ENCODE assay signal across 1 cellular context in genomic region chr6:136994782-136995181, GRCh38.
TF ChIP-seq lines count a peak whose summit lies in the region.

No MANE protein-coding gene starts in this region.

TF ChIP-seq in H1, 55 proteins besides CTCF, POLR2A, EP300 and RAD21:
- TF ChIP-seq CBX8 (IDR thresholded peaks at IDR 0.05; ENCODE audit: borderline replicate concordance, low read depth, low read length) (no peak), CEBPB (IDR thresholded peaks at IDR 0.05; ENCODE audit: low read depth, low read length) (no peak), USF2 (IDR thresholded peaks at IDR 0.05; ENCODE audit: low read length) (no peak), GTF2F1 (IDR thresholded peaks at IDR 0.05; ENCODE audit: borderline replicate concordance, low read depth, low read length) (no peak), HDAC6 (IDR thresholded peaks at IDR 0.05; ENCODE audit: low read depth, low read length) (no peak), CBX5 (IDR thresholded peaks at IDR 0.05; ENCODE audit: low read depth, low read length) (no peak), HDAC2 (IDR thresholded peaks at IDR 0.05; ENCODE audit: borderline replicate concordance in 1 of 2, low read depth in 2 of 2, low read length in 2 of 2) (no peak), SP4 (IDR thresholded peaks at IDR 0.05; ENCODE audit: low read length) (no peak), TAF7 (optimal IDR thresholded peaks at IDR 0.05; ENCODE audit: borderline replicate concordance, low read depth, low read length) (no peak), SIN3A (conservative IDR thresholded peaks at IDR 0.05 in 1 of 2, IDR thresholded peaks at IDR 0.05 in 1 of 2; ENCODE audit: low read depth in 1 of 2, low read length in 2 of 2) (no peak), CREB1 (IDR thresholded peaks at IDR 0.05) (no peak), E2F6 (IDR thresholded peaks at IDR 0.05) (no peak), ATF3 (IDR thresholded peaks at IDR 0.05; ENCODE audit: insufficient read depth, low read depth, low read length) (no peak), BACH1 (IDR thresholded peaks at IDR 0.05; ENCODE audit: low read length) (no peak), CHD1 (IDR thresholded peaks at IDR 0.05; ENCODE audit: low read depth, low read length) (no peak), TEAD4 (IDR thresholded peaks at IDR 0.05; ENCODE audit: low read depth, low read length) (no peak), NRF1 (IDR thresholded peaks at IDR 0.05; ENCODE audit: low read depth, low read length) (no peak), ATF2 (IDR thresholded peaks at IDR 0.05; ENCODE audit: low read length) (no peak), CHD7 (IDR thresholded peaks at IDR 0.05; ENCODE audit: insufficient replicate concordance, low read length) (no peak)
TF ChIP-seq in H1: peak in this region for 0.
